Comparison of ENCODE assay signal across 22 cellular contexts in genomic region chr1:36392836-36393235, GRCh38. TPM values are rescaled to one million over a fixed set of nuclear protein-coding genes. Genes with fewer than 3 reads are reported as not detected.
DNase-seq lines count a peak whose midpoint lies in the region; ATAC-seq and TF ChIP-seq lines count a peak whose summit lies in the region.
"Had no signal": no experiment of that assay in that cellular context is flagged by ENCODE, and none has a peak within 500 bp of the region (broad histone marks: within the 10 kb centered on the region; RNA-seq: fewer than 3 reads in every experiment).

No MANE protein-coding gene starts in this region.

- no peak for ATAC-seq in Right ventricle myocardium superior (ENCODE audit: poor library complexity)
- ATAC-seq in right cardiac atrium, result no peak
- ATAC-seq in WTC11, result no peak
- ATAC-seq in GM19467 (IDR thresholded peaks at IDR 0.05; ENCODE audit: unreplicated experiment), result no peak
- ATAC-seq: GM23338 had no signal

- no peaks in the 10 kb centered on the region for H3K36me3 ChIP-seq in MM.1S (replicated peaks; ENCODE audit: insufficient read depth, low read length)

- no peak overlapping the region for H3K9ac ChIP-seq in MM.1S (ENCODE audit: low read length)

- peaks cover 27% of the 10 kb centered on the region for H3K79me2 ChIP-seq in MM.1S (ENCODE audit: low read length)

- H3K36me3 Mint-ChIP-seq in WTC11 (peaks cover 11% of the 10 kb centered on the region), neural crest cell (ENCODE audit: low read depth) (peaks cover 3% of the 10 kb centered on the region)

- no peak overlapping the region for H3K4me2 ChIP-seq in MM.1S (ENCODE audit: low read depth, low read length)
- H3K4me2 ChIP-seq: GM23338, PC-9 had no signal

- H4K20me1 ChIP-seq in MM.1S (ENCODE audit: insufficient read depth, low read length), result no peaks in the 10 kb centered on the region

- H3K4me1 ChIP-seq in right cardiac atrium (ENCODE audit: control insufficient read depth, insufficient read depth, low read length), result peaks cover 2% of the 10 kb centered on the region
- H3K4me1 ChIP-seq in MM.1S (ENCODE audit: low read length), result peaks cover 20% of the 10 kb centered on the region
- H3K4me1 ChIP-seq: SJCRH30 had no signal

- H3K27me3 ChIP-seq in right cardiac atrium (ENCODE audit: control insufficient read depth, insufficient read depth) (no peaks in the 10 kb centered on the region), MM.1S (replicated peaks; ENCODE audit: insufficient read depth, low read length) (no peaks in the 10 kb centered on the region)
- H3K27me3 ChIP-seq: MG63, SJCRH30 had no signal

- H3K27ac Mint-ChIP-seq in WTC11, result peak overlapping the region; percentile 32; the same call in 1 of the 2 replicates
- peak overlapping the region; percentile 89 for H3K27ac Mint-ChIP-seq in neural crest cell (ENCODE audit: unreplicated experiment)
- H3K27ac Mint-ChIP-seq: GM23338 had no signal

- 84% methylated on average over 4 of the region's 4 CpGs for WGBS in right cardiac atrium

- H3K9me3 Mint-ChIP-seq in WTC11 (no peaks in the 10 kb centered on the region), neural crest cell (no peaks in the 10 kb centered on the region)
- H3K9me3 Mint-ChIP-seq: CD4-positive, alpha-beta memory T cell; GM23338 had no signal

- CTCF ChIA-PET in WTC11 (lab: Charles Lee), result no interaction called here

- H2AFZ ChIP-seq in MM.1S (ENCODE audit: low read length), result no peak overlapping the region
- H2AFZ ChIP-seq: GM23338, PC-9 had no signal

- no peaks in the 10 kb centered on the region for H3K9me2 ChIP-seq in MM.1S (replicated peaks; ENCODE audit: insufficient read depth, low read length)

- H3K27ac ChIP-seq in right cardiac atrium (ENCODE audit: low read length), result no peak overlapping the region
- no peak overlapping the region for H3K27ac ChIP-seq in MM.1S (ENCODE audit: low read length)
- H3K27ac ChIP-seq: PC-9, RWPE1, SJCRH30 had no signal

- POLR2A ChIA-PET in WTC11 (lab: Charles Lee), result no interaction called here

- H3K4me3 ChIP-seq in right cardiac atrium (ENCODE audit: low read length), result no peak overlapping the region
- no peak overlapping the region for H3K4me3 ChIP-seq in MM.1S (ENCODE audit: low read length)
- H3K4me3 ChIP-seq: GM23338, MG63, PC-9, SJCRH30 had no signal

- H3K9me3 ChIP-seq in right cardiac atrium (ENCODE audit: control insufficient read depth, low read length) (no peaks in the 10 kb centered on the region), MM.1S (replicated peaks; ENCODE audit: insufficient read depth, low read length) (no peaks in the 10 kb centered on the region)
- H3K9me3 ChIP-seq: MG63, SJCRH30 had no signal

- intact Hi-C loops in Right ventricle myocardium superior (cut with DNase I) (no loop called here), right cardiac atrium (cut with DNase I) (no loop called here)

- TF ChIP-seq CTCF in WTC11 (IDR thresholded peaks at IDR 0.05) (no peak), neural crest cell (conservative IDR thresholded peaks at IDR 0.05) (no peak), MM.1S (IDR thresholded peaks at IDR 0.05; ENCODE audit: low read length) (no peak)

- H3K27me3 Mint-ChIP-seq in WTC11 (ENCODE audit: low read depth) (no peaks in the 10 kb centered on the region), neural crest cell (ENCODE audit: low read depth) (no peaks in the 10 kb centered on the region)
- H3K27me3 Mint-ChIP-seq: CD4-positive, alpha-beta memory T cell had no signal

- H3K4me1 Mint-ChIP-seq in WTC11 (peaks cover 12% of the 10 kb centered on the region), neural crest cell (peaks cover 18% of the 10 kb centered on the region)

- DNase-seq in Right ventricle myocardium superior, result peak; percentile 2
- no peak for DNase-seq in right cardiac atrium
- no peak for DNase-seq in WTC11 (ENCODE audit: low spot score)
- no peak for DNase-seq in neural crest cell (ENCODE audit: low read depth, low spot score)
- no peak for DNase-seq in MM.1S
- DNase-seq in ureter (ENCODE audit: low spot score), result no peak
- no peak for DNase-seq in NCI-H2107 (lab: John Stamatoyannopoulos, UW)
- DNase-seq: 8988T; CD4-positive, alpha-beta memory T cell; DMS53; HCEC 1CT; Kasumi-1; MG63; NCI-H1092; NCI-H146; NCI-H2029 treated with DMSO at 0.1 percent for 48 hours; NCI-H82; PC-9; SJCRH30 had no signal

- no peak overlapping the region for H3K4me3 Mint-ChIP-seq in WTC11
- H3K4me3 Mint-ChIP-seq in neural crest cell, result peak overlapping the region; percentile 35
- H3K4me3 Mint-ChIP-seq: GM23338 had no signal

- H3F3A ChIP-seq in MM.1S (ENCODE audit: insufficient read depth, low read length), result peaks cover 15% of the 10 kb centered on the region; the same call in 1 of the 2 replicates

TF ChIP-seq in WTC11, 78 proteins besides CTCF, POLR2A, EP300 and RAD21 (continues in another document):
- TF ChIP-seq JAZF1 (CRISPR knock-in tag; IDR thresholded peaks at IDR 0.05) (no peak), ZNF138 (CRISPR knock-in tag; conservative IDR thresholded peaks at IDR 0.05) (no peak), TEAD4 (CRISPR knock-in tag; IDR thresholded peaks at IDR 0.05) (no peak), SOX15 (CRISPR knock-in tag; IDR thresholded peaks at IDR 0.05) (no peak), E2F1 (CRISPR knock-in tag; IDR thresholded peaks at IDR 0.05) (no peak), ETV6 (CRISPR knock-in tag; IDR thresholded peaks at IDR 0.05) (no peak), NFYB (CRISPR knock-in tag; conservative IDR thresholded peaks at IDR 0.05; ENCODE audit: low read depth) (no peak), IRF1 (CRISPR knock-in tag; IDR thresholded peaks at IDR 0.05) (no peak), OVOL2 (CRISPR knock-in tag; IDR thresholded peaks at IDR 0.05; ENCODE audit: borderline replicate concordance) (no peak), ERG (CRISPR knock-in tag; IDR thresholded peaks at IDR 0.05) (no peak), ZNF671 (CRISPR knock-in tag; IDR thresholded peaks at IDR 0.05) (no peak), E2F4 (CRISPR knock-in tag; IDR thresholded peaks at IDR 0.05; ENCODE audit: borderline replicate concordance, low read depth) (no peak), NFATC4 (CRISPR knock-in tag; IDR thresholded peaks at IDR 0.05) (no peak), MLX (CRISPR knock-in tag; IDR thresholded peaks at IDR 0.05) (no peak), FOXK1 (CRISPR knock-in tag; IDR thresholded peaks at IDR 0.05) (no peak)

RNA-seq across cellular contexts. Expression of gene LSM10, which starts 4.9 kb away (rescaled TPM):
- total RNA-seq in Right ventricle myocardium superior (57.0 TPM), right cardiac atrium (10 to 100 TPM; 70.9 to 76.4 (median 73.5) TPM), WTC11 (2021) (49.1 to 56.3 TPM (median 49.3 TPM) in 3 replicates), neural crest cell (48.1 and 48.4 TPM in 2 replicates), ureter (28.9 TPM)
- polyA plus RNA-seq in right cardiac atrium, result 121 TPM

RNA-seq across cellular contexts. Expression of gene STK40, which starts 7.1 kb away (rescaled TPM):
- total RNA-seq in Right ventricle myocardium superior (73.5 TPM), right cardiac atrium (10 to 100 TPM; 66.7 to 85.0 (median 73.7) TPM), WTC11 (2021) (17.8 to 24.7 TPM (median 20.4 TPM) in 3 replicates), neural crest cell (77.5 and 80.1 TPM in 2 replicates), ureter (34.2 TPM)
- polyA plus RNA-seq in right cardiac atrium, result 54.8 TPM

RNA-seq across cellular contexts. Expression of gene OSCP1, which starts 57.4 kb away (rescaled TPM):
- total RNA-seq in Right ventricle myocardium superior, result 7.4 TPM
- total RNA-seq in right cardiac atrium, result 10 to 100 TPM in 1 of 4 donors, 1 to 10 TPM in 3; 7.3 to 10.2 (median 8.5) TPM
- 6.7 TPM for polyA plus RNA-seq in right cardiac atrium
- total RNA-seq in WTC11 (2021), result 1.7 to 2.3 TPM (median 2.0 TPM) in 3 replicates
- total RNA-seq in neural crest cell, result 10.5 and 11.5 TPM in 2 replicates
- total RNA-seq in ureter, result 13.4 TPM
